In genomic region chr11:132793831-132794230, GRCh38 we compare ENCODE assay signal across 24 cellular contexts.
DNase-seq lines count a peak whose midpoint lies in the region; ATAC-seq and TF ChIP-seq lines count a peak whose summit lies in the region.
"Had no signal": no experiment of that assay in that cellular context is flagged by ENCODE, and none has a peak within 500 bp of the region (broad histone marks: within the 10 kb centered on the region; RNA-seq: fewer than 3 reads in every experiment).

No MANE protein-coding gene starts in this region.

- peak; percentile 90 for DNase-seq in esophagus muscularis mucosa (ENCODE audit: extremely low spot score)
- no peak for DNase-seq in neural crest cell (ENCODE audit: low read depth, low spot score)
- DNase-seq in lower lobe of right lung = no peak
- DNase-seq in NCI-H524 (lab: John Stamatoyannopoulos, UW) = no peak
- no peak for DNase-seq in midbrain (lab: John Stamatoyannopoulos, UW)
- DNase-seq: 8988T; ACHN; BE2C; C1 segment of cervical spinal cord; CD4-positive, alpha-beta memory T cell; CD4-positive, CD25-positive, alpha-beta regulatory T cell; CD8-positive, alpha-beta memory T cell; COR-L47; DMS 273 treated with DMSO at 0.1 percent for 48 hours; DMS153; DMS53; DMS79; DND-41; EL; GDM1 had no signal

- H3K9me3 Mint-ChIP-seq in neural crest cell = peaks cover 4% of the 10 kb centered on the region
- H3K9me3 Mint-ChIP-seq: CD8-positive, alpha-beta memory T cell had no signal

- no peaks in the 10 kb centered on the region for H3K4me1 Mint-ChIP-seq in neural crest cell
- H3K4me1 Mint-ChIP-seq: CD14-positive monocyte; CD4-positive, alpha-beta memory T cell; CD4-positive, CD25-positive, alpha-beta regulatory T cell; CD8-positive, alpha-beta memory T cell had no signal

- TF ChIP-seq EP300 in esophagus muscularis mucosa (IDR thresholded peaks at IDR 0.05) = no peak

- WGBS in esophagus muscularis mucosa = 81% methylated on average over 9 of the region's 9 CpGs

- no peak for TF ChIP-seq POLR2A in esophagus muscularis mucosa (IDR thresholded peaks at IDR 0.05; ENCODE audit: low read depth)

- H3K9me3 ChIP-seq in esophagus muscularis mucosa (no peaks in the 10 kb centered on the region), lower lobe of right lung (no peaks in the 10 kb centered on the region)

- no peak for ATAC-seq in lower lobe of right lung
- ATAC-seq: GM12878 had no signal

- H3K27ac ChIP-seq in VCaP = peak overlapping the region; percentile 30; the same call in 1 of the 2 replicates
- no peak overlapping the region for H3K27ac ChIP-seq in esophagus muscularis mucosa (replicated peaks in 1 of 4)
- H3K27ac ChIP-seq in lower lobe of right lung = no peak overlapping the region
- H3K27ac ChIP-seq: BLaER1 had no signal

- intact Hi-C loops in esophagus muscularis mucosa (cut with DNase I) = no loop called here
- intact Hi-C loops in lower lobe of right lung (cut with DNase I) = no loop called here

- no peaks in the 10 kb centered on the region for H3K27me3 Mint-ChIP-seq in neural crest cell (ENCODE audit: low read depth)
- H3K27me3 Mint-ChIP-seq: CD4-positive, CD25-positive, alpha-beta regulatory T cell; CD8-positive, alpha-beta memory T cell had no signal

- H3K27me3 ChIP-seq in esophagus muscularis mucosa (no peaks in the 10 kb centered on the region), lower lobe of right lung (ENCODE audit: low read depth) (no peaks in the 10 kb centered on the region)
- H3K27me3 ChIP-seq: BE2C, BLaER1 had no signal

- TF ChIP-seq CTCF in VCaP (conservative IDR thresholded peaks at IDR 0.05) (no peak), esophagus muscularis mucosa (IDR thresholded peaks at IDR 0.05) (no peak), neural crest cell (conservative IDR thresholded peaks at IDR 0.05) (no peak), lower lobe of right lung (IDR thresholded peaks at IDR 0.05) (no peak)

- H3K4me3 Mint-ChIP-seq in neural crest cell = no peak overlapping the region
- H3K4me3 Mint-ChIP-seq: CD14-positive monocyte; CD4-positive, alpha-beta memory T cell; CD4-positive, CD25-positive, alpha-beta regulatory T cell; CD8-positive, alpha-beta memory T cell had no signal

- H3K27ac Mint-ChIP-seq in neural crest cell (ENCODE audit: unreplicated experiment) = peak overlapping the region; percentile 13
- H3K27ac Mint-ChIP-seq: CD4-positive, alpha-beta memory T cell; CD4-positive, CD25-positive, alpha-beta regulatory T cell; CD8-positive, alpha-beta memory T cell had no signal

- H3K4me3 ChIP-seq in esophagus muscularis mucosa (no peak overlapping the region), lower lobe of right lung (no peak overlapping the region)
- H3K4me3 ChIP-seq: BLaER1, GM12878 had no signal

- H3K4me1 ChIP-seq in esophagus muscularis mucosa = no peaks in the 10 kb centered on the region
- H3K4me1 ChIP-seq in lower lobe of right lung = no peaks in the 10 kb centered on the region
- H3K4me1 ChIP-seq: BE2C had no signal

- H3K36me3 Mint-ChIP-seq in neural crest cell (ENCODE audit: low read depth) = no peaks in the 10 kb centered on the region
- H3K36me3 Mint-ChIP-seq: CD14-positive monocyte; CD4-positive, alpha-beta memory T cell; CD4-positive, CD25-positive, alpha-beta regulatory T cell; CD8-positive, alpha-beta memory T cell had no signal

- no peaks in the 10 kb centered on the region for H3K36me3 ChIP-seq in esophagus muscularis mucosa
- H3K36me3 ChIP-seq in lower lobe of right lung = no peaks in the 10 kb centered on the region
- H3K36me3 ChIP-seq: BE2C, BLaER1 had no signal
